1 cellular context compared by ENCODE assay signal in the genomic region with DNA sequence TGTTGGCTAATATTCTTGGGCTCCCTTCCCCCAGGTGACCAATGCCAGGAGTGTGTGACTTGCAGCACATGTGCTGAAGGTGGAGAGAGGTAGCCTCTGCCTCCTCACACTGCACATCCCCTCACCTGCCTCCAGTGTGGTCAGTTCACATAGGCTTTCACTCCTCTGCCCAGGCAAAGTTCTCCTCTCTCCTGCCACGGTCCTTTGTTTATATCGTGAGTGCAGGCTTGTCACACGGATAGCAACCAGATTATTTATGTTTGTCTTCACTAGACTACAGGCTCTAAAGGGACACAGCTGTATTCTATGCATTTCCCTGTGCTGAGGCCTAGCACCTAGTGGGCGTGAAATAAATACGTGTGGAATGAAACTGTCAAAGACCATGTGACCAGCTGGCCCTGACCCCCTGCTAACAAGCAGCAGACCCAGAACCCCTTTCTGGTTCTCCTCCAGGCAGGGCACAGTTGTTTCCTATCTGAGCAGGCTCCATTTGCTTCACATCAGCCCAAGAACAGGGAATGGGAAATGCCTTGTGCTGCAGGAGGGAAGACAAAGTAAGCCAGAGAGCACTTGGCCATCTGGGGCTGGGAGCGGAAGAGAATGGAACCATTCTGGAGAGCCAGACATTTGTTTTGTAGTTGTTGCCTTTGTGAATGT.
TF ChIP-seq lines count a peak whose summit lies in the region.

No MANE protein-coding gene starts in this region.

TF ChIP-seq in K562, 482 proteins besides CTCF, POLR2A, EP300 and RAD21 (continues in another document):
- TF ChIP-seq ZNF695 (CRISPR knock-in tag; IDR thresholded peaks at IDR 0.05) (no peak), ZFPM2 (CRISPR knock-in tag; IDR thresholded peaks at IDR 0.05) (no peak), PPARD (CRISPR knock-in tag; IDR thresholded peaks at IDR 0.05) (no peak), NRF1 (conservative IDR thresholded peaks at IDR 0.05 in 1 of 2, IDR thresholded peaks at IDR 0.05 in 1 of 2) (no peak), ZNF24 (IDR thresholded peaks at IDR 0.05) (no peak), ZSCAN29 (IDR thresholded peaks at IDR 0.05) (no peak), LARP7 (IDR thresholded peaks at IDR 0.05) (no peak), ZFP1 (CRISPR knock-in tag; IDR thresholded peaks at IDR 0.05) (no peak), ARNT (IDR thresholded peaks at IDR 0.05) (no peak), ZNF445 (CRISPR knock-in tag; IDR thresholded peaks at IDR 0.05; ENCODE audit: low read depth) (no peak), MEIS2 (IDR thresholded peaks at IDR 0.05; ENCODE audit: partially characterized antibody) (peak; percentile 84), MCM5 (IDR thresholded peaks at IDR 0.05; ENCODE audit: low read depth) (no peak), FOXJ2 (tag; IDR thresholded peaks at IDR 0.05) (peak; percentile 56; the same call in 1 of the 2 replicates), ZFX (CRISPR knock-in tag; IDR thresholded peaks at IDR 0.05) (peak; percentile 57; the same call in 1 of the 2 replicates), FOXK2 (conservative IDR thresholded peaks at IDR 0.05 in 1 of 2, IDR thresholded peaks at IDR 0.05 in 1 of 2; ENCODE audit: low read depth in 2 of 2) (peak; percentile 27 to 79; a peak in 3 of 4 replicates), DEAF1 (CRISPR knock-in tag; IDR thresholded peaks at IDR 0.05) (no peak), ZNF778 (CRISPR knock-in tag; IDR thresholded peaks at IDR 0.05) (no peak), ZBTB8A (IDR thresholded peaks at IDR 0.05; ENCODE audit: partially characterized antibody) (no peak), ZEB2 (IDR thresholded peaks at IDR 0.05) (no peak), NFXL1 (CRISPR knock-in tag; IDR thresholded peaks at IDR 0.05) (no peak), MEF2D (tag; conservative IDR thresholded peaks at IDR 0.05; ENCODE audit: low read depth) (no peak), ZBTB7A (IDR thresholded peaks at IDR 0.05; ENCODE audit: borderline replicate concordance, control insufficient read depth, low read depth, low read length) (no peak), ELF4 (CRISPR knock-in tag; IDR thresholded peaks at IDR 0.05) (no peak), BHLHE40 (IDR thresholded peaks at IDR 0.05; ENCODE audit: low read length) (no peak), PATZ1 (CRISPR knock-in tag; IDR thresholded peaks at IDR 0.05; ENCODE audit: borderline replicate concordance) (no peak), NUFIP1 (IDR thresholded peaks at IDR 0.05; ENCODE audit: partially characterized antibody) (no peak), BCOR (IDR thresholded peaks at IDR 0.05) (no peak), PBX2 (CRISPR knock-in tag; IDR thresholded peaks at IDR 0.05; ENCODE audit: low read depth) (no peak), PBX2 (tag; conservative IDR thresholded peaks at IDR 0.05; ENCODE audit: low read depth) (peak; percentile 72), MTA3 (IDR thresholded peaks at IDR 0.05; ENCODE audit: borderline replicate concordance) (no peak), ZNF561 (CRISPR knock-in tag; conservative IDR thresholded peaks at IDR 0.05) (no peak)
- TF ChIP-seq, protein P1, sequence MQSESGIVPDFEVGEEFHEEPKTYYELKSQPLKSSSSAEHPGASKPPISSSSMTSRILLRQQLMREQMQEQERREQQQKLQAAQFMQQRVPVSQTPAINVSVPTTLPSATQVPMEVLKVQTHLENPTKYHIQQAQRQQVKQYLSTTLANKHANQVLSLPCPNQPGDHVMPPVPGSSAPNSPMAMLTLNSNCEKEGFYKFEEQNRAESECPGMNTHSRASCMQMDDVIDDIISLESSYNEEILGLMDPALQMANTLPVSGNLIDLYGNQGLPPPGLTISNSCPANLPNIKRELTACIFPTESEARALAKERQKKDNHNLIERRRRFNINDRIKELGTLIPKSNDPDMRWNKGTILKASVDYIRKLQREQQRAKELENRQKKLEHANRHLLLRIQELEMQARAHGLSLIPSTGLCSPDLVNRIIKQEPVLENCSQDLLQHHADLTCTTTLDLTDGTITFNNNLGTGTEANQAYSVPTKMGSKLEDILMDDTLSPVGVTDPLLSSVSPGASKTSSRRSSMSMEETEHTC (IDR thresholded peaks at IDR 0.05): no peak
- TF ChIP-seq, protein P2, sequence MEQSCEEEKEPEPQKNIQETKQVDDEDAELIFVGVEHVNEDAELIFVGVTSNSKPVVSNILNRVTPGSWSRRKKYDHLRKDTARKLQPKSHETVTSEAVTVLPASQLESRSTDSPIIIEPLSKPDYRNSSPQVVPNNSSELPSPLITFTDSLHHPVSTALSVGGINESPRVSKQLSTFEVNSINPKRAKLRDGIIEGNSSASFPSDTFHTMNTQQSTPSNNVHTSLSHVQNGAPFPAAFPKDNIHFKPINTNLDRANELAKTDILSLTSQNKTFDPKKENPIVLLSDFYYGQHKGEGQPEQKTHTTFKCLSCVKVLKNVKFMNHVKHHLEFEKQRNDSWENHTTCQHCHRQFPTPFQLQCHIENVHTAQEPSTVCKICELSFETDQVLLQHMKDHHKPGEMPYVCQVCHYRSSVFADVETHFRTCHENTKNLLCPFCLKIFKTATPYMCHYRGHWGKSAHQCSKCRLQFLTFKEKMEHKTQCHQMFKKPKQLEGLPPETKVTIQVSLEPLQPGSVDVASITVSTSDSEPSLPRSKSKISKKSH (CRISPR knock-in tag; IDR thresholded peaks at IDR 0.05): no peak
- TF ChIP-seq, protein P3, sequence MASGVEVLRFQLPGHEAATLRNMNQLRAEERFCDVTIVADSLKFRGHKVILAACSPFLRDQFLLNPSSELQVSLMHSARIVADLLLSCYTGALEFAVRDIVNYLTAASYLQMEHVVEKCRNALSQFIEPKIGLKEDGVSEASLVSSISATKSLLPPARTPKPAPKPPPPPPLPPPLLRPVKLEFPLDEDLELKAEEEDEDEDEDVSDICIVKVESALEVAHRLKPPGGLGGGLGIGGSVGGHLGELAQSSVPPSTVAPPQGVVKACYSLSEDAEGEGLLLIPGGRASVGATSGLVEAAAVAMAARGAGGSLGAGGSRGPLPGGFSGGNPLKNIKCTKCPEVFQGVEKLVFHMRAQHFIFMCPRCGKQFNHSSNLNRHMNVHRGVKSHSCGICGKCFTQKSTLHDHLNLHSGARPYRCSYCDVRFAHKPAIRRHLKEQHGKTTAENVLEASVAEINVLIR (CRISPR knock-in tag; IDR thresholded peaks at IDR 0.05): no peak
- TF ChIP-seq, protein P4, sequence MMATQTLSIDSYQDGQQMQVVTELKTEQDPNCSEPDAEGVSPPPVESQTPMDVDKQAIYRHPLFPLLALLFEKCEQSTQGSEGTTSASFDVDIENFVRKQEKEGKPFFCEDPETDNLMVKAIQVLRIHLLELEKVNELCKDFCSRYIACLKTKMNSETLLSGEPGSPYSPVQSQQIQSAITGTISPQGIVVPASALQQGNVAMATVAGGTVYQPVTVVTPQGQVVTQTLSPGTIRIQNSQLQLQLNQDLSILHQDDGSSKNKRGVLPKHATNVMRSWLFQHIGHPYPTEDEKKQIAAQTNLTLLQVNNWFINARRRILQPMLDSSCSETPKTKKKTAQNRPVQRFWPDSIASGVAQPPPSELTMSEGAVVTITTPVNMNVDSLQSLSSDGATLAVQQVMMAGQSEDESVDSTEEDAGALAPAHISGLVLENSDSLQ (IDR thresholded peaks at IDR 0.05): peak; percentile 78
- TF ChIP-seq, protein P5, sequence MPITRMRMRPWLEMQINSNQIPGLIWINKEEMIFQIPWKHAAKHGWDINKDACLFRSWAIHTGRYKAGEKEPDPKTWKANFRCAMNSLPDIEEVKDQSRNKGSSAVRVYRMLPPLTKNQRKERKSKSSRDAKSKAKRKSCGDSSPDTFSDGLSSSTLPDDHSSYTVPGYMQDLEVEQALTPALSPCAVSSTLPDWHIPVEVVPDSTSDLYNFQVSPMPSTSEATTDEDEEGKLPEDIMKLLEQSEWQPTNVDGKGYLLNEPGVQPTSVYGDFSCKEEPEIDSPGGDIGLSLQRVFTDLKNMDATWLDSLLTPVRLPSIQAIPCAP (CRISPR knock-in tag; IDR thresholded peaks at IDR 0.05; ENCODE audit: borderline replicate concordance): no peak
- TF ChIP-seq, protein P6, sequence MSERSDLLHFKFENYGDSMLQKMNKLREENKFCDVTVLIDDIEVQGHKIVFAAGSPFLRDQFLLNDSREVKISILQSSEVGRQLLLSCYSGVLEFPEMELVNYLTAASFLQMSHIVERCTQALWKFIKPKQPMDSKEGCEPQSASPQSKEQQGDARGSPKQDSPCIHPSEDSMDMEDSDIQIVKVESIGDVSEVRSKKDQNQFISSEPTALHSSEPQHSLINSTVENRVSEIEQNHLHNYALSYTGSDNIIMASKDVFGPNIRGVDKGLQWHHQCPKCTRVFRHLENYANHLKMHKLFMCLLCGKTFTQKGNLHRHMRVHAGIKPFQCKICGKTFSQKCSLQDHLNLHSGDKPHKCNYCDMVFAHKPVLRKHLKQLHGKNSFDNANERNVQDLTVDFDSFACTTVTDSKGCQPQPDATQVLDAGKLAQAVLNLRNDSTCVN (CRISPR knock-in tag; IDR thresholded peaks at IDR 0.05): no peak
- TF ChIP-seq, protein P7, sequence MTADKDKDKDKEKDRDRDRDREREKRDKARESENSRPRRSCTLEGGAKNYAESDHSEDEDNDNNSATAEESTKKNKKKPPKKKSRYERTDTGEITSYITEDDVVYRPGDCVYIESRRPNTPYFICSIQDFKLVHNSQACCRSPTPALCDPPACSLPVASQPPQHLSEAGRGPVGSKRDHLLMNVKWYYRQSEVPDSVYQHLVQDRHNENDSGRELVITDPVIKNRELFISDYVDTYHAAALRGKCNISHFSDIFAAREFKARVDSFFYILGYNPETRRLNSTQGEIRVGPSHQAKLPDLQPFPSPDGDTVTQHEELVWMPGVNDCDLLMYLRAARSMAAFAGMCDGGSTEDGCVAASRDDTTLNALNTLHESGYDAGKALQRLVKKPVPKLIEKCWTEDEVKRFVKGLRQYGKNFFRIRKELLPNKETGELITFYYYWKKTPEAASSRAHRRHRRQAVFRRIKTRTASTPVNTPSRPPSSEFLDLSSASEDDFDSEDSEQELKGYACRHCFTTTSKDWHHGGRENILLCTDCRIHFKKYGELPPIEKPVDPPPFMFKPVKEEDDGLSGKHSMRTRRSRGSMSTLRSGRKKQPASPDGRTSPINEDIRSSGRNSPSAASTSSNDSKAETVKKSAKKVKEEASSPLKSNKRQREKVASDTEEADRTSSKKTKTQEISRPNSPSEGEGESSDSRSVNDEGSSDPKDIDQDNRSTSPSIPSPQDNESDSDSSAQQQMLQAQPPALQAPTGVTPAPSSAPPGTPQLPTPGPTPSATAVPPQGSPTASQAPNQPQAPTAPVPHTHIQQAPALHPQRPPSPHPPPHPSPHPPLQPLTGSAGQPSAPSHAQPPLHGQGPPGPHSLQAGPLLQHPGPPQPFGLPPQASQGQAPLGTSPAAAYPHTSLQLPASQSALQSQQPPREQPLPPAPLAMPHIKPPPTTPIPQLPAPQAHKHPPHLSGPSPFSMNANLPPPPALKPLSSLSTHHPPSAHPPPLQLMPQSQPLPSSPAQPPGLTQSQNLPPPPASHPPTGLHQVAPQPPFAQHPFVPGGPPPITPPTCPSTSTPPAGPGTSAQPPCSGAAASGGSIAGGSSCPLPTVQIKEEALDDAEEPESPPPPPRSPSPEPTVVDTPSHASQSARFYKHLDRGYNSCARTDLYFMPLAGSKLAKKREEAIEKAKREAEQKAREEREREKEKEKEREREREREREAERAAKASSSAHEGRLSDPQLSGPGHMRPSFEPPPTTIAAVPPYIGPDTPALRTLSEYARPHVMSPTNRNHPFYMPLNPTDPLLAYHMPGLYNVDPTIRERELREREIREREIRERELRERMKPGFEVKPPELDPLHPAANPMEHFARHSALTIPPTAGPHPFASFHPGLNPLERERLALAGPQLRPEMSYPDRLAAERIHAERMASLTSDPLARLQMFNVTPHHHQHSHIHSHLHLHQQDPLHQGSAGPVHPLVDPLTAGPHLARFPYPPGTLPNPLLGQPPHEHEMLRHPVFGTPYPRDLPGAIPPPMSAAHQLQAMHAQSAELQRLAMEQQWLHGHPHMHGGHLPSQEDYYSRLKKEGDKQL (CRISPR knock-in tag; IDR thresholded peaks at IDR 0.05; ENCODE audit: borderline replicate concordance): no peak
